Comparison of ENCODE assay signal across 27 cellular contexts in genomic region chr2:96964221-96964905, GRCh38. TPM values are rescaled to one million over a fixed set of nuclear protein-coding genes. Genes with fewer than 3 reads are reported as not detected.
DNase-seq lines count a peak whose midpoint lies in the region; ATAC-seq and TF ChIP-seq lines count a peak whose summit lies in the region.
"Had no signal": no experiment of that assay in that cellular context is flagged by ENCODE, and none has a peak within 500 bp of the region (broad histone marks: within the 10 kb centered on the region; RNA-seq: fewer than 3 reads in every experiment).

No MANE protein-coding gene starts in this region.

- H3K36me3 Mint-ChIP-seq in activated CD4-positive, alpha-beta T cell treated with anti-CD3 and anti-CD28 coated beads for 36 hours (ENCODE audit: low read depth): no peaks in the 10 kb centered on the region
- H3K36me3 Mint-ChIP-seq in CD4-positive, alpha-beta T cell (ENCODE audit: low read depth): no peaks in the 10 kb centered on the region
- no peaks in the 10 kb centered on the region for H3K36me3 Mint-ChIP-seq in activated CD4-positive, alpha-beta memory T cell treated with anti-CD3 and anti-CD28 coated beads for 36 hours
- no peaks in the 10 kb centered on the region for H3K36me3 Mint-ChIP-seq in neural crest cell (ENCODE audit: low read depth)
- no peaks in the 10 kb centered on the region for H3K36me3 Mint-ChIP-seq in glutamatergic neuron (ENCODE audit: unreplicated experiment)

- POLR2A ChIA-PET in activated CD4-positive, alpha-beta T cell treated with anti-CD3 and anti-CD28 coated beads for 36 hours (lab: Charles Lee): no interaction called here
- POLR2A ChIA-PET in CD4-positive, alpha-beta T cell (lab: Charles Lee): interaction anchor here (1.1 kb wide), 1 partner anchor 107 kb away, joined by 3 read pairs; the partner anchor contains the start of gene ANKRD39
- POLR2A ChIA-PET in activated CD4-positive, alpha-beta memory T cell treated with anti-CD3 and anti-CD28 coated beads for 36 hours (lab: Charles Lee): no interaction called here

- intact Hi-C loops in activated CD4-positive, alpha-beta T cell treated with anti-CD3 and anti-CD28 coated beads for 36 hours (cut with DNase I, micrococcal nuclease): no loop called here
- intact Hi-C loops in CD4-positive, alpha-beta T cell (cut with DNase I, micrococcal nuclease): loop anchor here (5.0 kb wide), 6 partner anchors 42 to 427 kb away; partner anchors contain the start of genes KANSL3 (in 2 of the 2), ARID5A (in 1 of the 2), CNNM4 (in 1 of the 2) and SEMA4C (in 1 of the 2)
- intact Hi-C loops in activated CD4-positive, alpha-beta memory T cell treated with anti-CD3 and anti-CD28 coated beads for 36 hours (cut with micrococcal nuclease): loop anchor here (5.0 kb wide), 1 partner anchor 52 kb away; no protein-coding TSS in a partner anchor

- TF ChIP-seq CTCF in CD4-positive, alpha-beta T cell (IDR thresholded peaks at IDR 0.05): no peak
- TF ChIP-seq CTCF in neural crest cell (conservative IDR thresholded peaks at IDR 0.05): no peak
- no peak for TF ChIP-seq CTCF in glutamatergic neuron (IDR thresholded peaks at IDR 0.05; ENCODE audit: partially characterized antibody, unreplicated experiment)

- no peak overlapping the region for H3K27ac ChIP-seq in CD4-positive, alpha-beta T cell (ENCODE audit: low read depth, low read length)
- H3K27ac ChIP-seq: hepatocyte, prostate gland, stomach, tibial nerve had no signal

- no peak for ATAC-seq in activated CD4-positive, alpha-beta T cell treated with anti-CD3 and anti-CD28 coated beads for 36 hours
- no peak for ATAC-seq in CD4-positive, alpha-beta T cell (ENCODE audit: poor library complexity)
- ATAC-seq in HG02798 (IDR thresholded peaks at IDR 0.05; ENCODE audit: poor library complexity, unreplicated experiment): no peak
- ATAC-seq: esophagus mucosa, GM23338, left ventricle myocardium superior had no signal

- no peak overlapping the region for H3K4me3 Mint-ChIP-seq in activated CD4-positive, alpha-beta T cell treated with anti-CD3 and anti-CD28 coated beads for 36 hours
- H3K4me3 Mint-ChIP-seq in CD4-positive, alpha-beta T cell: no peak overlapping the region
- no peak overlapping the region for H3K4me3 Mint-ChIP-seq in activated CD4-positive, alpha-beta memory T cell treated with anti-CD3 and anti-CD28 coated beads for 36 hours
- H3K4me3 Mint-ChIP-seq in neural crest cell (no peak overlapping the region), glutamatergic neuron (ENCODE audit: unreplicated experiment) (no peak overlapping the region)
- H3K4me3 Mint-ChIP-seq: GM23338, nephron progenitor cell had no signal

- H3K27ac Mint-ChIP-seq in activated CD4-positive, alpha-beta T cell treated with anti-CD3 and anti-CD28 coated beads for 36 hours: peak overlapping the region; percentile 29
- H3K27ac Mint-ChIP-seq in CD4-positive, alpha-beta T cell: peak overlapping the region; percentile 93
- peak overlapping the region; percentile 21 for H3K27ac Mint-ChIP-seq in activated CD4-positive, alpha-beta memory T cell treated with anti-CD3 and anti-CD28 coated beads for 36 hours
- H3K27ac Mint-ChIP-seq in neural crest cell (ENCODE audit: unreplicated experiment) (peak overlapping the region; percentile 74), glutamatergic neuron (ENCODE audit: unreplicated experiment) (no peak overlapping the region)
- H3K27ac Mint-ChIP-seq: GM23338, nephron progenitor cell had no signal

- H3K4me1 Mint-ChIP-seq in activated CD4-positive, alpha-beta T cell treated with anti-CD3 and anti-CD28 coated beads for 36 hours: peaks cover 59% of the 10 kb centered on the region
- H3K4me1 Mint-ChIP-seq in CD4-positive, alpha-beta T cell (ENCODE audit: low read depth): peaks cover 80% of the 10 kb centered on the region
- H3K4me1 Mint-ChIP-seq in activated CD4-positive, alpha-beta memory T cell treated with anti-CD3 and anti-CD28 coated beads for 36 hours (ENCODE audit: low read depth): peaks cover 66% of the 10 kb centered on the region
- H3K4me1 Mint-ChIP-seq in neural crest cell (peaks cover 70% of the 10 kb centered on the region), glutamatergic neuron (ENCODE audit: low read depth, unreplicated experiment) (no peaks in the 10 kb centered on the region)

- DNase-seq in activated CD4-positive, alpha-beta T cell treated with anti-CD3 and anti-CD28 coated beads for 36 hours: no peak
- no peak for DNase-seq in activated CD4-positive, alpha-beta T cell treated with anti-CD3 and anti-CD28 coated beads for 4 hours
- DNase-seq in CD4-positive, alpha-beta T cell: no peak
- no peak for DNase-seq in activated CD4-positive, alpha-beta memory T cell treated with anti-CD3 and anti-CD28 coated beads for 36 hours
- DNase-seq in neural crest cell (ENCODE audit: low read depth, low spot score) (no peak), glutamatergic neuron (no peak), inferior parietal cortex (ENCODE audit: extremely low spot score) (no peak)
- DNase-seq: activated naive CD4-positive, alpha-beta T cell treated with anti-CD3 and anti-CD28 coated beads, Interleukin-2, amount 50 U/mL, for 16 hours; activated T-cell treated with anti-CD3 and anti-CD28 coated beads for 4 hours; AML-193; EL; foreskin melanocyte; left ventricle myocardium superior; midbrain; NCI-H1048; NCI-H2029; NCI-H226; NCI-H82; nephron progenitor cell; stomach had no signal

- CTCF ChIA-PET in activated CD4-positive, alpha-beta T cell treated with anti-CD3 and anti-CD28 coated beads for 36 hours (lab: Charles Lee): interaction anchor here (0.7 to 1.1 kb wide), 4 partner anchors 8 to 147 kb away, joined by 3 to 4 read pairs (median 4); no protein-coding TSS in a partner anchor
- CTCF ChIA-PET in CD4-positive, alpha-beta T cell (lab: Charles Lee): no interaction called here
- CTCF ChIA-PET in activated CD4-positive, alpha-beta memory T cell treated with anti-CD3 and anti-CD28 coated beads for 36 hours (lab: Charles Lee): interaction anchor here (5.1 kb wide), 1 partner anchor 107 kb away, joined by 77 read pairs; the partner anchor contains the start of gene ANKRD39

- no peaks in the 10 kb centered on the region for H3K9me3 Mint-ChIP-seq in activated CD4-positive, alpha-beta T cell treated with anti-CD3 and anti-CD28 coated beads for 36 hours (ENCODE audit: low read depth)
- H3K9me3 Mint-ChIP-seq in CD4-positive, alpha-beta T cell: no peaks in the 10 kb centered on the region
- H3K9me3 Mint-ChIP-seq in activated CD4-positive, alpha-beta memory T cell treated with anti-CD3 and anti-CD28 coated beads for 36 hours: no peaks in the 10 kb centered on the region
- no peaks in the 10 kb centered on the region for H3K9me3 Mint-ChIP-seq in neural crest cell
- H3K9me3 Mint-ChIP-seq in glutamatergic neuron (ENCODE audit: unreplicated experiment): peaks cover 4% of the 10 kb centered on the region
- H3K9me3 Mint-ChIP-seq: GM23338, nephron progenitor cell had no signal

- no peaks in the 10 kb centered on the region for H3K9me3 ChIP-seq in CD4-positive, alpha-beta T cell (ENCODE audit: control insufficient read depth, low read length)
- H3K9me3 ChIP-seq: prostate gland, stomach, tibial nerve had no signal

- no peaks in the 10 kb centered on the region for H3K27me3 ChIP-seq in CD4-positive, alpha-beta T cell (ENCODE audit: control insufficient read depth, insufficient read depth, low read length)
- H3K27me3 ChIP-seq: hepatocyte, tibial nerve had no signal

- H3K27me3 Mint-ChIP-seq in activated CD4-positive, alpha-beta T cell treated with anti-CD3 and anti-CD28 coated beads for 36 hours: no peaks in the 10 kb centered on the region
- H3K27me3 Mint-ChIP-seq in CD4-positive, alpha-beta T cell: no peaks in the 10 kb centered on the region
- H3K27me3 Mint-ChIP-seq in activated CD4-positive, alpha-beta memory T cell treated with anti-CD3 and anti-CD28 coated beads for 36 hours: no peaks in the 10 kb centered on the region
- H3K27me3 Mint-ChIP-seq in neural crest cell (ENCODE audit: low read depth): no peaks in the 10 kb centered on the region
- H3K27me3 Mint-ChIP-seq in glutamatergic neuron (ENCODE audit: unreplicated experiment): peaks cover 11% of the 10 kb centered on the region

RNA-seq across cellular contexts. Expression of gene FAM178B, which starts 22.0 kb away (rescaled TPM):
- total RNA-seq in activated CD4-positive, alpha-beta T cell treated with anti-CD3 and anti-CD28 coated beads for 36 hours: under 1 TPM in 1 of 2 experiments, not detected in 1; 0.11 TPM
- total RNA-seq in CD4-positive, alpha-beta T cell: under 1 TPM; 0.20 to 0.96 TPM
- under 1 TPM in 1 of 2 experiments, not detected in 1; 0.12 TPM for total RNA-seq in activated CD4-positive, alpha-beta memory T cell treated with anti-CD3 and anti-CD28 coated beads for 36 hours
- total RNA-seq in neural crest cell (0.27 and 0.77 TPM in 2 replicates), glutamatergic neuron (ENCODE audit: unreplicated experiment) (not detected)
- total RNA-seq: A172, GM23338, hepatocyte, left ventricle myocardium superior, stomach had no signal

Comparison
In these comparisons a context has a peak if more than half of its experiments do, and no peak if none do; other contexts are left out.
1. intact Hi-C loops: an anchor here in CD4-positive, alpha-beta T cell (5.0 kb wide) and activated CD4-positive, alpha-beta memory T cell treated with anti-CD3 and anti-CD28 coated beads for 36 hours (5.0 kb wide); none called in activated CD4-positive, alpha-beta T cell treated with anti-CD3 and anti-CD28 coated beads for 36 hours.